In genomic region chr2:47782557-47783490, GRCh38 we compare ENCODE assay signal across 8 cellular contexts. TPM values are rescaled to one million over a fixed set of nuclear protein-coding genes. Genes with fewer than 3 reads are reported as not detected.
A peak's percentile ranks its signal among the peaks of the same experiment; 100 is the strongest.
DNase-seq lines count a peak whose midpoint lies in the region; ATAC-seq and TF ChIP-seq lines count a peak whose summit lies in the region.

TSS of gene MSH6 (plus strand) at chr2:47783145. CDS start at chr2:47783234, 89 bp downstream.

- in situ Hi-C loops in GM18951 (cut with MboI; ENCODE audit: low sequenced_read_pairs, unreplicated experiment) = no loop called here

- CTCF ChIA-PET in activated B cell treated with CpG ODN at 0.5 μM for 24 hours (lab: Charles Lee) = interaction anchor here (0.7 to 1.6 kb wide), 4 partner anchors 15 to 448 kb away, joined by 3 to 5 read pairs (median 4); no protein-coding TSS in a partner anchor

- peak within 1 kb of the TSS; percentile 83 for H3K27ac Mint-ChIP-seq in activated B cell treated with CpG ODN at 0.5 μM for 24 hours

- H3K36me3 Mint-ChIP-seq in activated B cell treated with CpG ODN at 0.5 μM for 24 hours (ENCODE audit: low read depth) = peaks cover 6% of the 10 kb centered on the region

- H3K9me3 Mint-ChIP-seq in activated B cell treated with CpG ODN at 0.5 μM for 24 hours = no peaks in the 10 kb centered on the region

- intact Hi-C loops in activated B cell treated with CpG ODN at 0.5 μM for 24 hours (cut with micrococcal nuclease) = loop anchor here (1.0 to 5.0 kb wide), 8 partner anchors 16 to 866 kb away; partner anchors contain the start of genes FBXO11 and MCFD2

- DNase-seq in AG08396 (ENCODE audit: low spot score) (peak; percentile 99), NCI-H2227 treated with DMSO at 0.1 percent for 48 hours (lab: John Stamatoyannopoulos, UW) (peak; percentile 90), activated B cell treated with CpG ODN at 0.5 μM for 24 hours (peak; percentile 93), caudate nucleus (lab: John Stamatoyannopoulos, UW) (peak; percentile 13 to 95 (median 86)), iris pigment epithelial cell (ENCODE audit: low read depth) (peak; percentile 89)
- peak; percentile 83 for DNase-seq in stimulated activated CD4-positive, alpha-beta T cell treated with anti-CD3 and anti-CD28 coated beads, Interleukin-12 subunit alpha, Interleukin-12 subunit beta, amount 100 ng/mL, for 4 hours

- POLR2A ChIA-PET in activated B cell treated with CpG ODN at 0.5 μM for 24 hours (lab: Charles Lee) = interaction anchor here (0.6 to 1.9 kb wide), 22 partner anchors 10 to 800 kb away, joined by 3 to 11 read pairs (median 4); partner anchors contain the start of genes FBXO11 and MSH2

- peaks cover 22% of the 10 kb centered on the region for H3K4me1 Mint-ChIP-seq in activated B cell treated with CpG ODN at 0.5 μM for 24 hours

- ATAC-seq in HG03175 (IDR thresholded peaks at IDR 0.05; ENCODE audit: unreplicated experiment) (peak; percentile 88), activated B cell treated with CpG ODN at 0.5 μM for 24 hours (ENCODE audit: low read depth) (peak; percentile 89)

- H3K4me3 Mint-ChIP-seq in activated B cell treated with CpG ODN at 0.5 μM for 24 hours = peak within 1 kb of the TSS; percentile 92

- no peaks in the 10 kb centered on the region for H3K27me3 Mint-ChIP-seq in activated B cell treated with CpG ODN at 0.5 μM for 24 hours

- TF ChIP-seq POLR2A in GM18951 (IDR thresholded peaks at IDR 0.05; ENCODE audit: extremely low read depth, insufficient read depth, insufficient read length) = peak; percentile 78

- H3K27ac ChIP-seq in caudate nucleus (ENCODE audit: low read depth, low read length) = peak within 1 kb of the TSS; percentile 85

- no peak for TF ChIP-seq CTCF in activated B cell treated with CpG ODN at 0.5 μM for 24 hours (IDR thresholded peaks at IDR 0.05)

RNA-seq across cellular contexts. Expression of gene MSH6, which starts in this region (rescaled TPM):
- total RNA-seq in activated B cell treated with CpG ODN at 0.5 μM for 24 hours = 40.6 and 42.1 TPM in 2 replicates

Comparison
In these comparisons a context has a peak if more than half of its experiments do, and no peak if none do; other contexts are left out.
1. Peak in every context shown above with its lines: DNase-seq, ATAC-seq and H3K27ac ChIP-seq.